29 cellular contexts compared by ENCODE assay signal in genomic region chr14:47772652-47773051, GRCh38.
"Had no signal": no experiment of that assay in that cellular context is flagged by ENCODE, and none has a peak within 500 bp of the region (broad histone marks: within the 10 kb centered on the region; RNA-seq: fewer than 3 reads in every experiment).

No MANE protein-coding gene starts in this region.

- H3K4me1 ChIP-seq: colonic mucosa, esophagus muscularis mucosa, esophagus squamous epithelium, foreskin keratinocyte, gastrocnemius medialis, gastroesophageal sphincter, heart left ventricle, heart right ventricle had no signal

- H3K27me3 ChIP-seq: colonic mucosa, dorsolateral prefrontal cortex, esophagus muscularis mucosa, esophagus squamous epithelium, foreskin keratinocyte, gastrocnemius medialis, gastroesophageal sphincter, heart left ventricle, heart right ventricle, hepatocyte had no signal

- H3K27me3 Mint-ChIP-seq: dendritic cell treated with granulocyte-macrophage colony-stimulating factor and Interleukin-4, amounts not matched to agents 40 ng/mL and 50 ng/mL, for 4 days; effector memory CD8-positive, alpha-beta T cell had no signal

- H3K9me3 ChIP-seq: colonic mucosa, esophagus muscularis mucosa, esophagus squamous epithelium, gastrocnemius medialis, gastroesophageal sphincter had no signal

- H2AFZ ChIP-seq: hepatocyte had no signal

- H3K27ac Mint-ChIP-seq: dendritic cell treated with granulocyte-macrophage colony-stimulating factor and Interleukin-4, amounts not matched to agents 40 ng/mL and 50 ng/mL, for 4 days; effector memory CD8-positive, alpha-beta T cell; endodermal cell had no signal

- FAIRE-seq: endometrium, endothelial cell of umbilical vein, frontal cortex had no signal

- ATAC-seq: effector memory CD8-positive, alpha-beta T cell; esophagus mucosa; foreskin keratinocyte; gastrocnemius medialis; gastroesophageal sphincter; heart left ventricle; heart right ventricle had no signal

- H3K4me2 ChIP-seq: hepatocyte had no signal

- H3K4me3 Mint-ChIP-seq: dendritic cell treated with granulocyte-macrophage colony-stimulating factor and Interleukin-4, amounts not matched to agents 40 ng/mL and 50 ng/mL, for 4 days; effector memory CD8-positive, alpha-beta T cell; endodermal cell had no signal

- H3K79me2 ChIP-seq: hepatocyte had no signal

- H3K4me3 ChIP-seq: colonic mucosa, coronary artery, dorsolateral prefrontal cortex, esophagus muscularis mucosa, esophagus squamous epithelium, gastrocnemius medialis, gastroesophageal sphincter, heart left ventricle, heart right ventricle, hepatocyte had no signal

- H3K9me3 Mint-ChIP-seq: endodermal cell had no signal

- H3K36me3 ChIP-seq: colonic mucosa, esophagus muscularis mucosa, esophagus squamous epithelium, gastrocnemius medialis, gastroesophageal sphincter, heart left ventricle, heart right ventricle had no signal

- H3K27ac ChIP-seq: colonic mucosa, coronary artery, dorsolateral prefrontal cortex, epithelial cell of prostate, esophagus muscularis mucosa, esophagus squamous epithelium, foreskin keratinocyte, gastrocnemius medialis, gastroesophageal sphincter, heart left ventricle, heart right ventricle, hepatocyte had no signal

- DNase-seq: colonic mucosa; cortex of kidney; dermis blood vessel endothelial cell; dorsolateral prefrontal cortex; effector CD4-positive, alpha-beta T cell; effector CD8-positive, alpha-beta T cell; effector memory CD4-positive, alpha-beta T cell; effector memory CD8-positive, alpha-beta T cell; endodermal cell; erythroblast; esophagus squamous epithelium; foreskin fibroblast; foreskin keratinocyte; foreskin melanocyte; gastrocnemius medialis; glutamatergic neuron; head of caudate nucleus; heart left ventricle; heart right ventricle had no signal
